ENCODE assay signal across 7 cellular contexts in genomic region chr11:43920598-43921419, GRCh38. TPM values are rescaled to one million over a fixed set of nuclear protein-coding genes. Genes with fewer than 3 reads are reported as not detected.
DNase-seq lines count a peak whose midpoint lies in the region; ATAC-seq and TF ChIP-seq lines count a peak whose summit lies in the region.

No MANE protein-coding gene starts in this region.

- intact Hi-C loops in Right ventricle myocardium superior (cut with DNase I), result no loop called here

- H3K27ac ChIP-seq in WERI-Rb-1, result peak overlapping the region; percentile 70

- H3K4me3 ChIP-seq in WERI-Rb-1 (ENCODE audit: low read depth, low read length), result no peak overlapping the region

- ATAC-seq in GM18861 (IDR thresholded peaks at IDR 0.05; ENCODE audit: unreplicated experiment), result peak; percentile 51
- peak; percentile 55 for ATAC-seq in HG03469 (IDR thresholded peaks at IDR 0.05; ENCODE audit: unreplicated experiment)
- peak; percentile 80 for ATAC-seq in Right ventricle myocardium superior (ENCODE audit: poor library complexity)
- ATAC-seq in stimulated activated naive CD8-positive, alpha-beta T cell treated with anti-CD3 and anti-CD28 coated beads, Interleukin-15, Interleukin-2, amounts not matched to agents 100 U/mL and 50 U/mL, for 24 hours, result peak; percentile 91
- ATAC-seq in GM21381 (IDR thresholded peaks at IDR 0.05; ENCODE audit: unreplicated experiment), result no peak
- ATAC-seq in HG02973 (IDR thresholded peaks at IDR 0.05; ENCODE audit: unreplicated experiment), result no peak

- no peaks in the 10 kb centered on the region for H3K27me3 ChIP-seq in WERI-Rb-1 (ENCODE audit: insufficient read depth, low read depth, severe bottlenecking)

- no peaks in the 10 kb centered on the region for H3K9me3 ChIP-seq in WERI-Rb-1 (ENCODE audit: severe bottlenecking)

- no peak for TF ChIP-seq CTCF in WERI-Rb-1 (IDR thresholded peaks at IDR 0.05; ENCODE audit: low read depth, low read length)

- DNase-seq in WERI-Rb-1 (no peak), Right ventricle myocardium superior (no peak)
- DNase-seq in stimulated activated naive CD8-positive, alpha-beta T cell treated with anti-CD3 and anti-CD28 coated beads, Interleukin-15, Interleukin-2, amounts not matched to agents 100 U/mL and 50 U/mL, for 24 hours, result no peak

- H3K36me3 ChIP-seq in WERI-Rb-1, result peaks cover 10% of the 10 kb centered on the region

RNA-seq across cellular contexts. Expression of gene C11orf96, which starts 21.6 kb away (rescaled TPM):
- total RNA-seq in Right ventricle myocardium superior, result 21.0 TPM

RNA-seq across cellular contexts. Expression of gene ALKBH3, which starts 40.2 kb away (rescaled TPM):
- total RNA-seq in Right ventricle myocardium superior, result 14.7 TPM

Comparison
In these comparisons a context has a peak if more than half of its experiments do, and no peak if none do; other contexts are left out.
1. ATAC-seq: peak in GM18861 (single experiment), HG03469 (single experiment), Right ventricle myocardium superior (single experiment) and stimulated activated naive CD8-positive, alpha-beta T cell treated with anti-CD3 and anti-CD28 coated beads, Interleukin-15, Interleukin-2, amounts not matched to agents 100 U/mL and 50 U/mL, for 24 hours (single experiment); none in GM21381 (single experiment) and HG02973 (single experiment).